Comparison of ENCODE assay signal across 1 cellular context in the genomic region with DNA sequence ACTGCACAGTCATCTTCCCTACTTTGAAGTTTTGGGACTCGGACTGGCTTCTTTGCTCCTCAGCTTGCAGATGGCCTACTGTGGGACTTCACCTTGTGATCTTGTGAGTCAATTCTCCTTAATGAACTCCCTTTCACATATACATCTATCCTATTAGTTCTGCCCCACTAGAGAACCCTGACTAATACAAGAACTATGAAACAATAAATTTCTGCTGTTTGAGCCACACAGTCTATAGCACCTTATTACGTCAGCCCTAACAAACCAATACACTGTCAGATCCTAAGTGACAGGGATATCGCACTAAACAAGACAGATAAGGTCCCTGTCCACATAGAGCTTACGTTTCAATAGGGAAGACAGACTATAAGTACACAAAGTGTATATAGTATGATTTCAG.
TF ChIP-seq lines count a peak whose summit lies in the region.

No MANE protein-coding gene starts in this region.

TF ChIP-seq in GM12878, 131 proteins besides CTCF, POLR2A, EP300 and RAD21 (continued from another document):
- TF ChIP-seq, protein P1, sequence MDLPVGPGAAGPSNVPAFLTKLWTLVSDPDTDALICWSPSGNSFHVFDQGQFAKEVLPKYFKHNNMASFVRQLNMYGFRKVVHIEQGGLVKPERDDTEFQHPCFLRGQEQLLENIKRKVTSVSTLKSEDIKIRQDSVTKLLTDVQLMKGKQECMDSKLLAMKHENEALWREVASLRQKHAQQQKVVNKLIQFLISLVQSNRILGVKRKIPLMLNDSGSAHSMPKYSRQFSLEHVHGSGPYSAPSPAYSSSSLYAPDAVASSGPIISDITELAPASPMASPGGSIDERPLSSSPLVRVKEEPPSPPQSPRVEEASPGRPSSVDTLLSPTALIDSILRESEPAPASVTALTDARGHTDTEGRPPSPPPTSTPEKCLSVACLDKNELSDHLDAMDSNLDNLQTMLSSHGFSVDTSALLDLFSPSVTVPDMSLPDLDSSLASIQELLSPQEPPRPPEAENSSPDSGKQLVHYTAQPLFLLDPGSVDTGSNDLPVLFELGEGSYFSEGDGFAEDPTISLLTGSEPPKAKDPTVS (IDR thresholded peaks at IDR 0.05; ENCODE audit: low read depth, low read length): no peak
- TF ChIP-seq SMC3 (IDR thresholded peaks at IDR 0.05; ENCODE audit: borderline replicate concordance, low read length) (no peak), ZSCAN29 (IDR thresholded peaks at IDR 0.05) (no peak), RCOR1 (conservative IDR thresholded peaks at IDR 0.05; ENCODE audit: low read depth, low read length) (no peak), NR2F1 (conservative IDR thresholded peaks at IDR 0.05) (0 out of 2 replicates have a peak, but pooled peaks have one; percentile 27)
TF ChIP-seq in GM12878: peak in this region for 8.
